In the genomic region with DNA sequence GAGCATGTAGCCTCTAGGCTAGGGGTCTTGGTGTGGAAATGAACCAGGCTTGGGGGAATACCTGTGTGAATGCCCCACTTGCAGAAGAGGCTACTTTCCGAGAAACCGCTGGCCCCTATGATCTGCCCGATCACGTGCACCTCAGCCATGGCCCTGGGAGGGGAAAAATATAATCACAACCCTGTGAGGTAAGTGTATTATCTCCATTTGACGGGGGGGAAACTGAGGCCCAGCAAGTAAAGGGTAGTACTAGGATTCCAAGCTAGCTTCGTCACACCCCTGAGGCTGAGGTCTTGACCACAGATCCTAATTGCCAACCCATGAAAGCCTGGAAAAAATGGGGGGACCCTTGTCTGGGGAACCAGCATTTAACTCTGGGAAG, we compare ENCODE assay signal across 8 cellular contexts. TPM values are rescaled to one million over a fixed set of nuclear protein-coding genes. Genes with fewer than 3 reads are reported as not detected.
A peak's percentile ranks its signal among the peaks of the same experiment; 100 is the strongest.
DNase-seq lines count a peak whose midpoint lies in the region; ATAC-seq and TF ChIP-seq lines count a peak whose summit lies in the region.

No MANE protein-coding gene starts in this region.

- H3K9me3 ChIP-seq in CD4-positive, CD25-positive, alpha-beta regulatory T cell (ENCODE audit: control insufficient read depth in 2 of 2, low read length in 2 of 2): no peaks in the 10 kb centered on the region
- H3K9me3 ChIP-seq in MM.1S (replicated peaks; ENCODE audit: insufficient read depth, low read length) (no peaks in the 10 kb centered on the region), neural progenitor cell (ENCODE audit: low read depth) (no peaks in the 10 kb centered on the region)
- no peaks in the 10 kb centered on the region for H3K9me3 ChIP-seq in effector memory CD4-positive, alpha-beta T cell (ENCODE audit: control insufficient read depth, low read length)

- peak overlapping the region; percentile 93 to 98 (median 95) for H3K4me3 Mint-ChIP-seq in CD4-positive, CD25-positive, alpha-beta regulatory T cell
- peak overlapping the region; percentile 97 for H3K4me3 Mint-ChIP-seq in neural progenitor cell

- H3F3A ChIP-seq in MM.1S (ENCODE audit: insufficient read depth, low read length) (peaks cover 3% of the 10 kb centered on the region; the same call in 1 of the 2 replicates), neural progenitor cell (ENCODE audit: low read depth) (no peaks in the 10 kb centered on the region)

- H4K20me1 ChIP-seq in MM.1S (ENCODE audit: insufficient read depth, low read length) (no peaks in the 10 kb centered on the region), neural progenitor cell (ENCODE audit: low read depth) (no peaks in the 10 kb centered on the region)

- H3K4me2 ChIP-seq in MM.1S (ENCODE audit: low read depth, low read length) (peak overlapping the region; percentile 74), neural progenitor cell (peak overlapping the region; percentile 71)

- no peaks in the 10 kb centered on the region for H3K27me3 Mint-ChIP-seq in CD4-positive, CD25-positive, alpha-beta regulatory T cell
- H3K27me3 Mint-ChIP-seq in neural progenitor cell (ENCODE audit: insufficient read depth, low read depth): peaks cover 4% of the 10 kb centered on the region

- peaks cover 2 to 49% (median 21%) of the 10 kb centered on the region in 4 donors for H3K4me1 Mint-ChIP-seq in CD4-positive, CD25-positive, alpha-beta regulatory T cell
- H3K4me1 Mint-ChIP-seq in neural progenitor cell: peaks cover 13% of the 10 kb centered on the region

- H3K36me3 ChIP-seq in CD4-positive, CD25-positive, alpha-beta regulatory T cell (ENCODE audit: control insufficient read depth, insufficient read depth, low read length): no peaks in the 10 kb centered on the region
- H3K36me3 ChIP-seq in MM.1S (replicated peaks; ENCODE audit: insufficient read depth, low read length) (no peaks in the 10 kb centered on the region), neural progenitor cell (no peaks in the 10 kb centered on the region)
- H3K36me3 ChIP-seq in effector memory CD4-positive, alpha-beta T cell (ENCODE audit: control insufficient read depth, insufficient read depth, low read length): no peaks in the 10 kb centered on the region

- ATAC-seq in CD4-positive, CD25-positive, alpha-beta regulatory T cell (ENCODE audit: low read depth in 2 of 2): no peak
- ATAC-seq in GM18868 (IDR thresholded peaks at IDR 0.05; ENCODE audit: unreplicated experiment) (no peak), omental fat pad (ENCODE audit: low FRiP score) (no peak)

- no peaks in the 10 kb centered on the region for H3K36me3 Mint-ChIP-seq in CD4-positive, CD25-positive, alpha-beta regulatory T cell
- peaks cover 5% of the 10 kb centered on the region for H3K36me3 Mint-ChIP-seq in neural progenitor cell

- no peak for DNase-seq in CD4-positive, CD25-positive, alpha-beta regulatory T cell
- DNase-seq in MM.1S (no peak), neural progenitor cell (ENCODE audit: low spot score) (no peak), omental fat pad (ENCODE audit: low spot score) (no peak), KG1 (lab: John Stamatoyannopoulos, UW) (no peak)
- no peak for DNase-seq in effector memory CD4-positive, alpha-beta T cell
- no peak for DNase-seq in NK-92 treated with Interleukin-12 subunit alpha and Interleukin-12 subunit beta, amount 100 ng/mL, for 24 hours (lab: John Stamatoyannopoulos, UW)

- H3K4me3 ChIP-seq in CD4-positive, CD25-positive, alpha-beta regulatory T cell (ENCODE audit: low read depth, low read length): peak overlapping the region; percentile 97
- peak overlapping the region; percentile 91 for H3K4me3 ChIP-seq in MM.1S (ENCODE audit: low read length)
- peak overlapping the region; percentile 81 for H3K4me3 ChIP-seq in effector memory CD4-positive, alpha-beta T cell (ENCODE audit: insufficient read depth, low read depth, low read length, poor library complexity, severe bottlenecking)
- H3K4me3 ChIP-seq in neural progenitor cell: peak overlapping the region; percentile 79

- TF ChIP-seq CTCF in MM.1S (IDR thresholded peaks at IDR 0.05; ENCODE audit: low read length) (no peak), neural progenitor cell (IDR thresholded peaks at IDR 0.05) (no peak), omental fat pad (IDR thresholded peaks at IDR 0.05) (no peak)

- H3K9me2 ChIP-seq in MM.1S (replicated peaks; ENCODE audit: insufficient read depth, low read length): no peaks in the 10 kb centered on the region

- H3K79me2 ChIP-seq in MM.1S (ENCODE audit: low read length) (peaks cover 16% of the 10 kb centered on the region; the same call in 1 of the 2 replicates), neural progenitor cell (ENCODE audit: low read depth) (peaks cover 25% of the 10 kb centered on the region)

- peak overlapping the region; percentile 97; the same call in 1 of the 2 replicates for H3K9ac ChIP-seq in MM.1S (ENCODE audit: low read length)
- no peak overlapping the region for H3K9ac ChIP-seq in neural progenitor cell

- peak overlapping the region; percentile 100 for H3K27ac ChIP-seq in CD4-positive, CD25-positive, alpha-beta regulatory T cell (ENCODE audit: insufficient read depth, low read length, poor library complexity, severe bottlenecking)
- peak overlapping the region; percentile 97; the same call in 1 of the 2 replicates for H3K27ac ChIP-seq in MM.1S (ENCODE audit: low read length)
- peak overlapping the region; percentile 100 for H3K27ac ChIP-seq in effector memory CD4-positive, alpha-beta T cell (ENCODE audit: insufficient read depth, low read length, poor library complexity, severe bottlenecking)
- H3K27ac ChIP-seq in neural progenitor cell: no peak overlapping the region

- no peaks in the 10 kb centered on the region for H3K9me3 Mint-ChIP-seq in CD4-positive, CD25-positive, alpha-beta regulatory T cell
- H3K9me3 Mint-ChIP-seq in neural progenitor cell: no peaks in the 10 kb centered on the region

- peak overlapping the region; percentile 100 for H3K27ac Mint-ChIP-seq in CD4-positive, CD25-positive, alpha-beta regulatory T cell
- H3K27ac Mint-ChIP-seq in neural progenitor cell: peak overlapping the region; percentile 100

- no peaks in the 10 kb centered on the region for H3K27me3 ChIP-seq in CD4-positive, CD25-positive, alpha-beta regulatory T cell (ENCODE audit: control insufficient read depth, insufficient read depth, low read length)
- H3K27me3 ChIP-seq in MM.1S (replicated peaks; ENCODE audit: insufficient read depth, low read length) (no peaks in the 10 kb centered on the region), neural progenitor cell (no peaks in the 10 kb centered on the region)
- H3K27me3 ChIP-seq in effector memory CD4-positive, alpha-beta T cell (replicated peaks; ENCODE audit: control insufficient read depth, insufficient read depth, low read length, poor library complexity, severe bottlenecking): no peaks in the 10 kb centered on the region

- H2AFZ ChIP-seq in MM.1S (ENCODE audit: low read length) (peak overlapping the region; percentile 51), neural progenitor cell (replicated peaks) (peak overlapping the region; percentile 92)

- H3K4me1 ChIP-seq in CD4-positive, CD25-positive, alpha-beta regulatory T cell (ENCODE audit: control insufficient read depth, insufficient read depth, low read length, poor library complexity, severe bottlenecking): peaks cover 25% of the 10 kb centered on the region
- no peaks in the 10 kb centered on the region for H3K4me1 ChIP-seq in MM.1S (ENCODE audit: low read length)
- peaks cover 25% of the 10 kb centered on the region for H3K4me1 ChIP-seq in effector memory CD4-positive, alpha-beta T cell (ENCODE audit: control insufficient read depth, insufficient read depth, low read length, poor library complexity, severe bottlenecking)
- no peaks in the 10 kb centered on the region for H3K4me1 ChIP-seq in neural progenitor cell

RNA-seq across cellular contexts. Expression of gene B9D2, which starts 0.6 kb away (rescaled TPM):
- 22.3 TPM for total RNA-seq in CD4-positive, CD25-positive, alpha-beta regulatory T cell
- 10 to 100 TPM; 23.9 to 28.4 (median 24.3) TPM for polyA plus RNA-seq in CD4-positive, CD25-positive, alpha-beta regulatory T cell
- total RNA-seq in neural progenitor cell (ENCODE audit: low replicate concordance): 2.5 and 5.5 TPM in 2 replicates
- total RNA-seq in omental fat pad: 1 to 10 TPM; 3.3 to 6.8 (median 5.1) TPM

RNA-seq across cellular contexts. Expression of gene TGFB1, which starts 9.6 kb away (rescaled TPM):
- 414 TPM for total RNA-seq in CD4-positive, CD25-positive, alpha-beta regulatory T cell
- polyA plus RNA-seq in CD4-positive, CD25-positive, alpha-beta regulatory T cell: 10 to 100 TPM; 31.6 to 51.8 (median 46.9) TPM
- total RNA-seq in neural progenitor cell (ENCODE audit: low replicate concordance) (0.65 and 1.3 TPM in 2 replicates), omental fat pad (10 to 100 TPM; 17.6 to 43.0 (median 25.2) TPM)

RNA-seq across cellular contexts. Expression of gene TMEM91, which starts 13.0 kb away (rescaled TPM):
- total RNA-seq in CD4-positive, CD25-positive, alpha-beta regulatory T cell: 12.4 TPM
- polyA plus RNA-seq in CD4-positive, CD25-positive, alpha-beta regulatory T cell: 1 to 10 TPM; 2.0 to 7.5 (median 4.0) TPM
- total RNA-seq in neural progenitor cell (ENCODE audit: low replicate concordance) (4.5 and 10.7 TPM in 2 replicates), omental fat pad (10 to 100 TPM; 12.4 to 44.3 (median 14.2) TPM)

RNA-seq across cellular contexts. Expression of gene EXOSC5, which starts 33.8 kb away (rescaled TPM):
- 13.9 TPM for total RNA-seq in CD4-positive, CD25-positive, alpha-beta regulatory T cell
- polyA plus RNA-seq in CD4-positive, CD25-positive, alpha-beta regulatory T cell: 10 to 100 TPM; 46.1 to 65.3 (median 58.6) TPM
- total RNA-seq in neural progenitor cell (ENCODE audit: low replicate concordance): 10.3 and 26.0 TPM in 2 replicates
- 10 to 100 TPM; 13.2 to 17.3 (median 15.7) TPM for total RNA-seq in omental fat pad

RNA-seq across cellular contexts. Expression of gene BCKDHA, which starts 34.3 kb away (rescaled TPM):
- total RNA-seq in CD4-positive, CD25-positive, alpha-beta regulatory T cell: 14.3 TPM
- 10 to 100 TPM; 55.8 to 66.0 (median 61.9) TPM for polyA plus RNA-seq in CD4-positive, CD25-positive, alpha-beta regulatory T cell
- total RNA-seq in neural progenitor cell (ENCODE audit: low replicate concordance): 25.7 and 62.8 TPM in 2 replicates
- 10 to 100 TPM; 30.3 to 47.0 (median 39.1) TPM for total RNA-seq in omental fat pad
